ENCODE assay signal across 16 cellular contexts in genomic region chr13:32947886-32948285, GRCh38.
A peak's percentile ranks its signal among the peaks of the same experiment; 100 is the strongest.
DNase-seq lines count a peak whose midpoint lies in the region; ATAC-seq and TF ChIP-seq lines count a peak whose summit lies in the region.
"Had no signal": no experiment of that assay in that cellular context is flagged by ENCODE, and none has a peak within 500 bp of the region (broad histone marks: within the 10 kb centered on the region; RNA-seq: fewer than 3 reads in every experiment).

No MANE protein-coding gene starts in this region.

- H3K36me3 ChIP-seq in endodermal cell (ENCODE audit: control insufficient read depth, insufficient read depth, low read length) (no peaks in the 10 kb centered on the region), upper lobe of left lung (no peaks in the 10 kb centered on the region)
- H3K36me3 ChIP-seq: brain microvascular endothelial cell, spleen, vagina had no signal

- H3K4me3 Mint-ChIP-seq in endodermal cell, result no peak overlapping the region
- H3K4me3 Mint-ChIP-seq in stimulated activated effector memory CD8-positive, alpha-beta T cell treated with anti-CD3 and anti-CD28 coated beads, Interleukin-12 subunit alpha, Interleukin-12 subunit beta, amount 100 ng/mL, for 72 hours, result no peak overlapping the region
- H3K4me3 Mint-ChIP-seq: IgD-negative memory B cell had no signal

- no peak for TF ChIP-seq EP300 in upper lobe of left lung (IDR thresholded peaks at IDR 0.05)

- H3K9me3 ChIP-seq in endodermal cell (ENCODE audit: control insufficient read depth, low read length) (no peaks in the 10 kb centered on the region), upper lobe of left lung (no peaks in the 10 kb centered on the region)
- H3K9me3 ChIP-seq: spleen, vagina had no signal

- no peaks in the 10 kb centered on the region for H3K36me3 Mint-ChIP-seq in endodermal cell (ENCODE audit: low read depth)
- H3K36me3 Mint-ChIP-seq in stimulated activated effector memory CD8-positive, alpha-beta T cell treated with anti-CD3 and anti-CD28 coated beads, Interleukin-12 subunit alpha, Interleukin-12 subunit beta, amount 100 ng/mL, for 72 hours, result no peaks in the 10 kb centered on the region
- H3K36me3 Mint-ChIP-seq: IgD-negative memory B cell had no signal

- TF ChIP-seq CTCF in endodermal cell (conservative IDR thresholded peaks at IDR 0.05) (no peak), upper lobe of left lung (IDR thresholded peaks at IDR 0.05) (no peak)

- no peaks in the 10 kb centered on the region for H3K4me1 Mint-ChIP-seq in endodermal cell
- H3K4me1 Mint-ChIP-seq in stimulated activated effector memory CD8-positive, alpha-beta T cell treated with anti-CD3 and anti-CD28 coated beads, Interleukin-12 subunit alpha, Interleukin-12 subunit beta, amount 100 ng/mL, for 72 hours, result peaks cover 13% of the 10 kb centered on the region
- H3K4me1 Mint-ChIP-seq: IgD-negative memory B cell had no signal

- H3K27ac Mint-ChIP-seq in endodermal cell, result no peak overlapping the region
- H3K27ac Mint-ChIP-seq in stimulated activated effector memory CD8-positive, alpha-beta T cell treated with anti-CD3 and anti-CD28 coated beads, Interleukin-12 subunit alpha, Interleukin-12 subunit beta, amount 100 ng/mL, for 72 hours, result no peak overlapping the region
- H3K27ac Mint-ChIP-seq: IgD-negative memory B cell had no signal

- H3K9me3 Mint-ChIP-seq in endodermal cell, result no peaks in the 10 kb centered on the region
- no peaks in the 10 kb centered on the region for H3K9me3 Mint-ChIP-seq in stimulated activated effector memory CD8-positive, alpha-beta T cell treated with anti-CD3 and anti-CD28 coated beads, Interleukin-12 subunit alpha, Interleukin-12 subunit beta, amount 100 ng/mL, for 72 hours

- peak; percentile 75 for DNase-seq in Ammon's horn (ENCODE audit: low spot score)
- DNase-seq in NCI-H1092 treated with DMSO at 0.1 percent for 48 hours (lab: John Stamatoyannopoulos, UW), result peak; percentile 43
- DNase-seq in NCI-H524 (lab: John Stamatoyannopoulos, UW), result peak; percentile 75 to 94
- DNase-seq in endodermal cell, result no peak
- DNase-seq in stimulated activated effector memory CD8-positive, alpha-beta T cell treated with anti-CD3 and anti-CD28 coated beads, Interleukin-12 subunit alpha, Interleukin-12 subunit beta, amount 100 ng/mL, for 72 hours (ENCODE audit: low spot score in 2 of 2), result no peak
- no peak for DNase-seq in cerebellum (ENCODE audit: low spot score)
- no peak for DNase-seq in upper lobe of left lung
- DNase-seq: activated CD4-positive, alpha-beta T cell treated with anti-CD3 and anti-CD28 coated beads, Interleukin-2, amount 50 U/mL, for 1 hour; activated naive CD4-positive, alpha-beta T cell treated with anti-CD3 and anti-CD28 coated beads, Interleukin-2, amount 50 U/mL, for 16 hours; brain microvascular endothelial cell; spleen had no signal

- no peaks in the 10 kb centered on the region for H3K27me3 ChIP-seq in endodermal cell (ENCODE audit: control insufficient read depth, insufficient read depth, low read length, poor library complexity, severe bottlenecking)
- H3K27me3 ChIP-seq in upper lobe of left lung, result no peaks in the 10 kb centered on the region
- H3K27me3 ChIP-seq: brain microvascular endothelial cell, hepatocyte, spleen, vagina had no signal

- no peaks in the 10 kb centered on the region for H3K27me3 Mint-ChIP-seq in endodermal cell (ENCODE audit: insufficient read depth)

- WGBS in endodermal cell (ENCODE audit: insufficient coverage in 1 of 2, insufficient read length in 1 of 2), 2 experiments, result 92 to 94% methylated on average over 5 of the region's 5 CpGs
- WGBS in upper lobe of left lung, 2 donors, result 67 to 70% methylated on average over 5 of the region's 5 CpGs

- no peak for TF ChIP-seq POLR2A in upper lobe of left lung (IDR thresholded peaks at IDR 0.05)

- peak overlapping the region; percentile 10 for H3K27ac ChIP-seq in endodermal cell (ENCODE audit: low read depth, low read length)
- H3K27ac ChIP-seq in upper lobe of left lung, result no peak overlapping the region
- H3K27ac ChIP-seq: brain microvascular endothelial cell, hepatocyte, parathyroid adenoma, spleen, vagina had no signal

- H3K4me1 ChIP-seq in endodermal cell (ENCODE audit: control insufficient read depth, insufficient read depth, low read length), result no peaks in the 10 kb centered on the region
- no peaks in the 10 kb centered on the region for H3K4me1 ChIP-seq in upper lobe of left lung
- H3K4me1 ChIP-seq: parathyroid adenoma, spleen, vagina had no signal

- no peak overlapping the region for H3K9ac ChIP-seq in endodermal cell (ENCODE audit: extremely low read depth, low read length, poor library complexity, severe bottlenecking)
- H3K9ac ChIP-seq: parathyroid adenoma had no signal

- H3K4me3 ChIP-seq in endodermal cell (ENCODE audit: low read length) (no peak overlapping the region), upper lobe of left lung (no peak overlapping the region)
- H3K4me3 ChIP-seq: hepatocyte, spleen, vagina had no signal

- no peak for ATAC-seq in stimulated activated effector memory CD8-positive, alpha-beta T cell treated with anti-CD3 and anti-CD28 coated beads, Interleukin-12 subunit alpha, Interleukin-12 subunit beta, amount 100 ng/mL, for 72 hours
- ATAC-seq in HG02870 (IDR thresholded peaks at IDR 0.05; ENCODE audit: unreplicated experiment) (no peak), upper lobe of left lung (ENCODE audit: low FRiP score in 2 of 2) (no peak)

Comparison
In these comparisons a context has a peak if more than half of its experiments do, and no peak if none do; other contexts are left out.
1. DNase-seq: peak in Ammon's horn (single experiment), NCI-H1092 treated with DMSO at 0.1 percent for 48 hours (single experiment) and NCI-H524 (2 of 2); none in endodermal cell (single experiment), stimulated activated effector memory CD8-positive, alpha-beta T cell treated with anti-CD3 and anti-CD28 coated beads, Interleukin-12 subunit alpha, Interleukin-12 subunit beta, amount 100 ng/mL, for 72 hours (0 of 2), cerebellum (single experiment) and upper lobe of left lung (0 of 2).